ENCODE assay signal across 1 cellular context in genomic region chr18:58579561-58580047, GRCh38.
TF ChIP-seq lines count a peak whose summit lies in the region.

No MANE protein-coding gene starts in this region.

TF ChIP-seq in SK-N-SH, 30 proteins besides CTCF, POLR2A, EP300 and RAD21 (continued from another document):
- peak; percentile 86 for TF ChIP-seq PBX3 (IDR thresholded peaks at IDR 0.05)
- no peak for TF ChIP-seq SMC3 (IDR thresholded peaks at IDR 0.05; ENCODE audit: low read depth, low read length)
- TF ChIP-seq, protein P1, sequence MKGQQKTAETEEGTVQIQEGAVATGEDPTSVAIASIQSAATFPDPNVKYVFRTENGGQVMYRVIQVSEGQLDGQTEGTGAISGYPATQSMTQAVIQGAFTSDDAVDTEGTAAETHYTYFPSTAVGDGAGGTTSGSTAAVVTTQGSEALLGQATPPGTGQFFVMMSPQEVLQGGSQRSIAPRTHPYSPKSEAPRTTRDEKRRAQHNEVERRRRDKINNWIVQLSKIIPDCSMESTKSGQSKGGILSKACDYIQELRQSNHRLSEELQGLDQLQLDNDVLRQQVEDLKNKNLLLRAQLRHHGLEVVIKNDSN (IDR thresholded peaks at IDR 0.05; ENCODE audit: borderline replicate concordance, low read depth), result no peak
- TF ChIP-seq SIN3A (IDR thresholded peaks at IDR 0.05; ENCODE audit: borderline replicate concordance, low read depth, low read length), result 0 out of 2 replicates have a peak, but pooled peaks have one; percentile 40
- TF ChIP-seq JUND (IDR thresholded peaks at IDR 0.05), result peak; percentile 82
- 0 out of 2 replicates have a peak, but pooled peaks have one; percentile 31 for TF ChIP-seq TCF12 (IDR thresholded peaks at IDR 0.05)
- no peak; the same call in 1 of the 2 replicates for TF ChIP-seq TAF1 (IDR thresholded peaks at IDR 0.05; ENCODE audit: borderline replicate concordance, low read depth, low read length)
- no peak for TF ChIP-seq CHD2 (IDR thresholded peaks at IDR 0.05; ENCODE audit: low read length, partially characterized antibody)
- no peak for TF ChIP-seq POLR2AphosphoS5 (IDR thresholded peaks at IDR 0.05; ENCODE audit: low read depth, low read length)
